14 cellular contexts compared by ENCODE assay signal in genomic region chr2:42296226-42296625, GRCh38.
A peak's percentile ranks its signal among the peaks of the same experiment; 100 is the strongest.
DNase-seq lines count a peak whose midpoint lies in the region; ATAC-seq, FAIRE-seq and TF ChIP-seq lines count a peak whose summit lies in the region.
"Had no signal": no experiment of that assay in that cellular context is flagged by ENCODE, and none has a peak within 500 bp of the region (broad histone marks: within the 10 kb centered on the region; RNA-seq: fewer than 3 reads in every experiment).

No MANE protein-coding gene starts in this region.

- H3K9me3 ChIP-seq in GM12878 (replicated peaks; ENCODE audit: control insufficient read depth, insufficient read depth, low read length): no peaks in the 10 kb centered on the region
- no peaks in the 10 kb centered on the region for H3K9me3 ChIP-seq in SJCRH30 (replicated peaks)
- no peaks in the 10 kb centered on the region for H3K9me3 ChIP-seq in adrenal gland (replicated peaks in 1 of 3)

- ATAC-seq in GM18498 (IDR thresholded peaks at IDR 0.05; ENCODE audit: unreplicated experiment) (peak; percentile 53), GM19452 (IDR thresholded peaks at IDR 0.05; ENCODE audit: unreplicated experiment) (peak; percentile 60), HG03159 (IDR thresholded peaks at IDR 0.05; ENCODE audit: unreplicated experiment) (peak; percentile 52), GM12878 (peak; percentile 71)

- H3K4me1 ChIP-seq in GM12878 (ENCODE audit: control insufficient read depth, insufficient read depth, low read length) (peaks cover 7% of the 10 kb centered on the region; the same call in 1 of the 2 replicates), SJCRH30 (no peaks in the 10 kb centered on the region), adrenal gland (replicated peaks in 1 of 2) (peaks cover 9 to 11% of the 10 kb centered on the region in 2 donors)

- no peak for TF ChIP-seq POLR2A in GM12878 (IDR thresholded peaks at IDR 0.05; ENCODE audit: low read depth, low read length)
- no peak for TF ChIP-seq POLR2A in adrenal gland (IDR thresholded peaks at IDR 0.05)

- H3K9ac ChIP-seq in GM12878 (ENCODE audit: control insufficient read depth, insufficient read depth, low read length): no peak overlapping the region

- FAIRE-seq in GM12878 (lab: Jason Lieb, UNC): no peak
- FAIRE-seq: RCC 7860 had no signal

- H3K27me3 ChIP-seq in GM12878 (replicated peaks in 1 of 2; ENCODE audit: control insufficient read depth in 2 of 2, insufficient read depth in 2 of 2, low read length in 1 of 2) (no peaks in the 10 kb centered on the region), SJCRH30 (no peaks in the 10 kb centered on the region), adrenal gland (no peaks in the 10 kb centered on the region)

- in situ Hi-C loops in GM12878 (cut with MboI): no loop called here

- H4K20me1 ChIP-seq in GM12878 (ENCODE audit: control insufficient read depth, insufficient read depth): no peaks in the 10 kb centered on the region

- no peak for TF ChIP-seq EP300 in GM12878 (IDR thresholded peaks at IDR 0.05; ENCODE audit: borderline replicate concordance in 1 of 2, control insufficient read depth in 1 of 2, low read depth in 2 of 2, low read length in 2 of 2)

- RAD21 ChIA-PET in GM12878 (lab: Charles Lee; ENCODE audit: unreplicated experiment): interaction anchor here (1.2 to 1.5 kb wide), 2 partner anchors 200 to 201 kb away, joined by 3 read pairs; no protein-coding TSS in a partner anchor

- no peak overlapping the region for H3K4me3 ChIP-seq in GM12878
- H3K4me3 ChIP-seq in SJCRH30: no peak overlapping the region
- H3K4me3 ChIP-seq in adrenal gland: no peak overlapping the region

- no TSS peak for BruUV-seq in GM12878 (replicated peaks; lab: Mats Ljungman, UMichigan)

- WGBS in GM12878 (ENCODE audit: insufficient coverage, insufficient replicate concordance, low lambda C conversion rate, missing lambda C conversion rate): 35% methylated on average over 2 of the region's 2 CpGs
- WGBS in adrenal gland, 4 donors: 69 to 74% (median 71%) methylated on average over 2 of the region's 2 CpGs

- H3K79me2 ChIP-seq in GM12878 (ENCODE audit: control insufficient read depth, insufficient read depth, low read length): no peaks in the 10 kb centered on the region

- POLR2A ChIA-PET in GM12878 (lab: Charles Lee): interaction anchor here (0.5 kb wide), 1 partner anchor 13 kb away, joined by 3 read pairs; no protein-coding TSS in a partner anchor

- TF ChIP-seq CTCF in GM12878 (IDR thresholded peaks at IDR 0.05 in 2 of 3, conservative IDR thresholded peaks at IDR 0.05 in 1 of 3; ENCODE audit: control insufficient read depth in 2 of 3, extremely low read depth in 1 of 3, insufficient read depth in 1 of 3, low read depth in 3 of 3, low read length in 3 of 3) (no peak), adrenal gland (IDR thresholded peaks at IDR 0.05) (no peak)

- DNase-seq in GM12878 (ENCODE audit: low read depth, low spot score) (peak; percentile 34), SJCRH30 (no peak), DMS 273 treated with DMSO at 0.1 percent for 48 hours (lab: John Stamatoyannopoulos, UW) (no peak), adrenal gland (no peak)
- DNase-seq in effector CD4-positive, alpha-beta T cell: no peak
- DNase-seq: activated CD4-positive, alpha-beta T cell treated with anti-CD3 and anti-CD28 coated beads for 1 hour; GF-D8; NCI-H1417 treated with DMSO at 0.1 percent for 48 hours; stimulated activated CD4-positive, alpha-beta T cell treated with anti-CD3 and anti-CD28 coated beads, Interleukin-12 subunit alpha, Interleukin-12 subunit beta, amount 100 ng/mL, for 4 hours; substantia nigra had no signal

- no peak overlapping the region for H3K4me2 ChIP-seq in GM12878 (ENCODE audit: control insufficient read depth, insufficient read depth)

- H3K36me3 ChIP-seq in GM12878 (ENCODE audit: control insufficient read depth in 2 of 2, insufficient read depth in 2 of 2, low read length in 1 of 2) (peaks cover 3 to 18% of the 10 kb centered on the region in 2 experiments), SJCRH30 (peaks cover 60% of the 10 kb centered on the region), adrenal gland (replicated peaks in 1 of 2) (peaks cover 0 to 26% of the 10 kb centered on the region in 2 donors)

- H3K27ac ChIP-seq in GM12878 (ENCODE audit: control insufficient read depth, insufficient read depth) (peak overlapping the region; percentile 31; the same call in 1 of the 2 replicates), SJCRH30 (no peak overlapping the region), adrenal gland (no peak overlapping the region)

- no peak overlapping the region for H2AFZ ChIP-seq in GM12878 (ENCODE audit: control insufficient read depth, low read depth, low read length)

- no peak for TF ChIP-seq RAD21 in GM12878 (IDR thresholded peaks at IDR 0.05; ENCODE audit: insufficient read depth, low read depth, low read length)

- intact Hi-C loops in GM12878 (cut with micrococcal nuclease; ENCODE audit: unreplicated experiment): no loop called here
- intact Hi-C loops in adrenal gland (cut with DNase I): no loop called here

- CTCF ChIA-PET in GM12878 (lab: Yijun Ruan, JAX): interaction anchor here (1.1 to 1.7 kb wide), 3 partner anchors 10 to 200 kb away, joined by 3 to 9 read pairs (median 3); no protein-coding TSS in a partner anchor

- SMC1A ChIA-PET in GM12878 (lab: Charles Lee; ENCODE audit: uncharacterized antibody, unreplicated experiment): interaction anchor here (0.7 kb wide), 1 partner anchor 14 kb away, joined by 3 read pairs; no protein-coding TSS in a partner anchor

TF ChIP-seq in GM12878, 131 proteins besides CTCF, POLR2A, EP300 and RAD21:
- TF ChIP-seq CREM (IDR thresholded peaks at IDR 0.05; ENCODE audit: low read depth) (0 out of 2 replicates have a peak, but pooled peaks have one; percentile 10), POU2F2 (IDR thresholded peaks at IDR 0.05; ENCODE audit: borderline replicate concordance, low read depth, low read length) (no peak), RUNX3 (IDR thresholded peaks at IDR 0.05; ENCODE audit: low read length) (peak; percentile 16; the same call in 1 of the 2 replicates), POLR2AphosphoS5 (IDR thresholded peaks at IDR 0.05; ENCODE audit: low read length) (0 out of 2 replicates have a peak, but pooled peaks have one; percentile 42), ZNF384 (IDR thresholded peaks at IDR 0.05; ENCODE audit: borderline replicate concordance, low read depth, low read length) (peak; percentile 69), MEF2B (IDR thresholded peaks at IDR 0.05; ENCODE audit: partially characterized antibody, poor library complexity, severe bottlenecking) (peak; percentile 89), E2F8 (IDR thresholded peaks at IDR 0.05; ENCODE audit: low read depth, partially characterized antibody) (no peak), NFIC (IDR thresholded peaks at IDR 0.05; ENCODE audit: low read depth, low read length) (peak; percentile 39; the same call in 1 of the 2 replicates), ZZZ3 (IDR thresholded peaks at IDR 0.05; ENCODE audit: control insufficient read depth, insufficient read length, low read depth) (no peak)
- TF ChIP-seq, protein P1, sequence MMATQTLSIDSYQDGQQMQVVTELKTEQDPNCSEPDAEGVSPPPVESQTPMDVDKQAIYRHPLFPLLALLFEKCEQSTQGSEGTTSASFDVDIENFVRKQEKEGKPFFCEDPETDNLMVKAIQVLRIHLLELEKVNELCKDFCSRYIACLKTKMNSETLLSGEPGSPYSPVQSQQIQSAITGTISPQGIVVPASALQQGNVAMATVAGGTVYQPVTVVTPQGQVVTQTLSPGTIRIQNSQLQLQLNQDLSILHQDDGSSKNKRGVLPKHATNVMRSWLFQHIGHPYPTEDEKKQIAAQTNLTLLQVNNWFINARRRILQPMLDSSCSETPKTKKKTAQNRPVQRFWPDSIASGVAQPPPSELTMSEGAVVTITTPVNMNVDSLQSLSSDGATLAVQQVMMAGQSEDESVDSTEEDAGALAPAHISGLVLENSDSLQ (IDR thresholded peaks at IDR 0.05): 0 out of 2 replicates have a peak, but pooled peaks have one; percentile 42
- TF ChIP-seq, protein P2, sequence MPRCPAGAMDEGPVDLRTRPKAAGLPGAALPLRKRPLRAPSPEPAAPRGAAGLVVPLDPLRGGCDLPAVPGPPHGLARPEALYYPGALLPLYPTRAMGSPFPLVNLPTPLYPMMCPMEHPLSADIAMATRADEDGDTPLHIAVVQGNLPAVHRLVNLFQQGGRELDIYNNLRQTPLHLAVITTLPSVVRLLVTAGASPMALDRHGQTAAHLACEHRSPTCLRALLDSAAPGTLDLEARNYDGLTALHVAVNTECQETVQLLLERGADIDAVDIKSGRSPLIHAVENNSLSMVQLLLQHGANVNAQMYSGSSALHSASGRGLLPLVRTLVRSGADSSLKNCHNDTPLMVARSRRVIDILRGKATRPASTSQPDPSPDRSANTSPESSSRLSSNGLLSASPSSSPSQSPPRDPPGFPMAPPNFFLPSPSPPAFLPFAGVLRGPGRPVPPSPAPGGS (IDR thresholded peaks at IDR 0.05; ENCODE audit: borderline replicate concordance, insufficient read depth, low read depth, low read length, poor library complexity, severe bottlenecking): peak; percentile 15
